Comparison of ENCODE assay signal across 3 cellular contexts in genomic region chr17:36113131-36113530, GRCh38.
DNase-seq lines count a peak whose midpoint lies in the region; TF ChIP-seq lines count a peak whose summit lies in the region.
"Not testable (repeated sequence)": the region's sequence is repeated elsewhere in the genome, so short reads cannot be mapped to it uniquely, and the experiment has no call there.

No MANE protein-coding gene starts in this region.

- not testable (repeated sequence) for H3K27me3 ChIP-seq in WERI-Rb-1 (ENCODE audit: insufficient read depth, low read depth, severe bottlenecking)

- DNase-seq in NCI-H82 (lab: John Stamatoyannopoulos, UW) (peak; percentile 38), WERI-Rb-1 (peak; percentile 21)

- POLR2A ChIA-PET in HEK293 (lab: Yijun Ruan, JAX): not testable (repeated sequence)

- CTCF ChIA-PET in HEK293 (lab: Yijun Ruan, JAX): interaction anchor here (0.7 to 3.8 kb wide), 2 partner anchors 36 to 370 kb away, joined by 3 to 41 read pairs; no protein-coding TSS in a partner anchor

- H3K27ac ChIP-seq in HEK293 (ENCODE audit: extremely low read depth, low read depth, low read length); WERI-Rb-1: not testable (repeated sequence)

- H3K4me1 ChIP-seq in HEK293 (ENCODE audit: control insufficient read depth, insufficient read depth, low read length): not testable (repeated sequence)

- H3K4me3 ChIP-seq in HEK293 (ENCODE audit: low read depth, low read length); WERI-Rb-1 (ENCODE audit: low read depth, low read length): not testable (repeated sequence)

- H3K9me3 ChIP-seq in HEK293 (ENCODE audit: control insufficient read depth, insufficient read depth, low read depth, low read length); WERI-Rb-1 (ENCODE audit: severe bottlenecking): not testable (repeated sequence)

- not testable (repeated sequence) for H3K36me3 ChIP-seq in HEK293 (ENCODE audit: control insufficient read depth in 2 of 2, insufficient read depth in 1 of 2, low read length in 2 of 2); WERI-Rb-1

- not testable (repeated sequence) for TF ChIP-seq CTCF in HEK293 (tag by site-specific recombination; IDR thresholded peaks at IDR 0.05); WERI-Rb-1 (IDR thresholded peaks at IDR 0.05; ENCODE audit: low read depth, low read length)

TF ChIP-seq in HEK293, 187 proteins besides CTCF, POLR2A, EP300 and RAD21:
- TF ChIP-seq ZNF157 (tag by site-specific recombination; IDR thresholded peaks at IDR 0.05): peak; percentile 99
